Comparison of ENCODE assay signal across 8 cellular contexts in the genomic region with DNA sequence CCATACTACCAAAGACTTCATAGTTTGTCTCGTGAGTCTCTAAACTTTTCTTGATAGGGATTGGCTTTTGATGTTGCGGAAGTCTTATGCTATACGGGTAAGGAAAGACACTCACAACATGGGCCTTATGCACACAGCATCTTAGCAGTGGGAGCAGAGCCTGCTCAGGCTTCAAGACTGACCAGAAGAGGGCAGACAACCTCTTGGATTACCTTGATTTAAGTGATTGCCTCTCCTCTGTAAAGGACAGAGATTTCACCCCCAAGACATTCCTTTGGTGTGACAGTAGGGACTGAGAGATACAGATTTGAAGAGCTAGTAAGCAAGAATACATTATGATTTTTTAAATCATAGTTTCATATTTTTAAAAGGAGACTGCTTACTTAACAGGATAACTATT.
A peak's percentile ranks its signal among the peaks of the same experiment; 100 is the strongest.
DNase-seq lines count a peak whose midpoint lies in the region; ATAC-seq and TF ChIP-seq lines count a peak whose summit lies in the region.

No MANE protein-coding gene starts in this region.

- no peak overlapping the region for H3K27ac Mint-ChIP-seq in activated T-helper 17 cell treated with anti-CD3 and anti-CD28 coated beads, Interleukin-2, amount 50 U/mL, for 72 hours
- no peak overlapping the region for H3K27ac Mint-ChIP-seq in immature natural killer cell
- no peak overlapping the region for H3K27ac Mint-ChIP-seq in activated T-helper 1 cell treated with anti-CD3 and anti-CD28 coated beads, Interleukin-12 subunit alpha, Interleukin-12 subunit beta, Interleukin-2, Interleukin-4 antibody, amounts not matched to agents 30 ng/mL and 10 ng/mL and 1 ng/mL, durations not matched to agents 14 hours and 24 hours and 36 hours

- WGBS in testis, 2 donors = 66% methylated on average over 3 of the region's 3 CpGs

- H3F3A ChIP-seq in DOHH2 (ENCODE audit: control insufficient read depth, insufficient read depth) = no peaks in the 10 kb centered on the region

- TF ChIP-seq POLR2A in testis (IDR thresholded peaks at IDR 0.05) = no peak

- H3K36me3 Mint-ChIP-seq in activated T-helper 17 cell treated with anti-CD3 and anti-CD28 coated beads, Interleukin-2, amount 50 U/mL, for 72 hours (ENCODE audit: low read depth) = no peaks in the 10 kb centered on the region
- peaks cover 0 to 10% (median 0%) of the 10 kb centered on the region in 3 donors for H3K36me3 Mint-ChIP-seq in immature natural killer cell
- H3K36me3 Mint-ChIP-seq in activated T-helper 1 cell treated with anti-CD3 and anti-CD28 coated beads, Interleukin-12 subunit alpha, Interleukin-12 subunit beta, Interleukin-2, Interleukin-4 antibody, amounts not matched to agents 30 ng/mL and 10 ng/mL and 1 ng/mL, durations not matched to agents 14 hours and 24 hours and 36 hours (ENCODE audit: low read depth) = no peaks in the 10 kb centered on the region

- peak; percentile 80 for ATAC-seq in GM21619 (IDR thresholded peaks at IDR 0.05; ENCODE audit: unreplicated experiment)
- ATAC-seq in activated T-helper 17 cell treated with anti-CD3 and anti-CD28 coated beads, Interleukin-2, amount 50 U/mL, for 72 hours (replicated peaks) = peak; percentile 69

- H3K4me1 Mint-ChIP-seq in activated T-helper 17 cell treated with anti-CD3 and anti-CD28 coated beads, Interleukin-2, amount 50 U/mL, for 72 hours = no peaks in the 10 kb centered on the region
- H3K4me1 Mint-ChIP-seq in immature natural killer cell = no peaks in the 10 kb centered on the region
- no peaks in the 10 kb centered on the region for H3K4me1 Mint-ChIP-seq in activated T-helper 1 cell treated with anti-CD3 and anti-CD28 coated beads, Interleukin-12 subunit alpha, Interleukin-12 subunit beta, Interleukin-2, Interleukin-4 antibody, amounts not matched to agents 30 ng/mL and 10 ng/mL and 1 ng/mL, durations not matched to agents 14 hours and 24 hours and 36 hours (ENCODE audit: low read depth)

- no peak overlapping the region for H3K4me2 ChIP-seq in DOHH2 (ENCODE audit: low read length)

- no peak overlapping the region for H3K4me3 ChIP-seq in DOHH2 (ENCODE audit: low read length)
- no peak overlapping the region for H3K4me3 ChIP-seq in testis

- H3K27ac ChIP-seq in DOHH2 (ENCODE audit: low read depth, low read length) (no peak overlapping the region), testis (no peak overlapping the region)

- no peaks in the 10 kb centered on the region for H3K9me2 ChIP-seq in DOHH2 (replicated peaks; ENCODE audit: control insufficient read depth, low read length)

- H3K4me1 ChIP-seq in DOHH2 (ENCODE audit: control insufficient read depth, low read length) (no peaks in the 10 kb centered on the region), testis (no peaks in the 10 kb centered on the region)

- H3K27me3 ChIP-seq in DOHH2 (ENCODE audit: control insufficient read depth, low read length) (no peaks in the 10 kb centered on the region), testis (no peaks in the 10 kb centered on the region)

- TF ChIP-seq CTCF in DOHH2 (IDR thresholded peaks at IDR 0.05; ENCODE audit: low read depth, low read length, poor library complexity, severe bottlenecking) = peak; percentile 66
- TF ChIP-seq CTCF in testis (IDR thresholded peaks at IDR 0.05) = no peak

- H3K9me3 ChIP-seq in DOHH2 (ENCODE audit: control insufficient read depth, insufficient read depth, low read length) = no peaks in the 10 kb centered on the region
- no peaks in the 10 kb centered on the region for H3K9me3 ChIP-seq in testis

- H3K79me2 ChIP-seq in DOHH2 (ENCODE audit: control insufficient read depth, low read length) = no peaks in the 10 kb centered on the region

- H3K27me3 Mint-ChIP-seq in activated T-helper 17 cell treated with anti-CD3 and anti-CD28 coated beads, Interleukin-2, amount 50 U/mL, for 72 hours = no peaks in the 10 kb centered on the region
- peaks cover 2 to 7% (median 5%) of the 10 kb centered on the region in 3 donors for H3K27me3 Mint-ChIP-seq in immature natural killer cell (ENCODE audit: low read depth in 3 of 3)
- peaks cover 4% of the 10 kb centered on the region for H3K27me3 Mint-ChIP-seq in activated T-helper 1 cell treated with anti-CD3 and anti-CD28 coated beads, Interleukin-12 subunit alpha, Interleukin-12 subunit beta, Interleukin-2, Interleukin-4 antibody, amounts not matched to agents 30 ng/mL and 10 ng/mL and 1 ng/mL, durations not matched to agents 14 hours and 24 hours and 36 hours (ENCODE audit: insufficient read depth)

- H3K9me3 Mint-ChIP-seq in activated T-helper 17 cell treated with anti-CD3 and anti-CD28 coated beads, Interleukin-2, amount 50 U/mL, for 72 hours = no peaks in the 10 kb centered on the region
- peaks cover 0 to 5% (median 1%) of the 10 kb centered on the region in 6 donors for H3K9me3 Mint-ChIP-seq in immature natural killer cell
- H3K9me3 Mint-ChIP-seq in activated T-helper 1 cell treated with anti-CD3 and anti-CD28 coated beads, Interleukin-12 subunit alpha, Interleukin-12 subunit beta, Interleukin-2, Interleukin-4 antibody, amounts not matched to agents 30 ng/mL and 10 ng/mL and 1 ng/mL, durations not matched to agents 14 hours and 24 hours and 36 hours = no peaks in the 10 kb centered on the region

- H4K20me1 ChIP-seq in DOHH2 (ENCODE audit: control insufficient read depth, insufficient read depth, low read depth, low read length) = no peaks in the 10 kb centered on the region

- intact Hi-C loops in testis (cut with DNase I; ENCODE audit: low total_unique reads) = no loop called here
- intact Hi-C loops in activated T-helper 1 cell treated with anti-CD3 and anti-CD28 coated beads, Interleukin-12 subunit alpha, Interleukin-12 subunit beta, Interleukin-2, Interleukin-4 antibody, amounts not matched to agents 30 ng/mL and 10 ng/mL and 1 ng/mL, durations not matched to agents 14 hours and 24 hours and 36 hours (cut with micrococcal nuclease) = loop anchor here (1.0 kb wide), 3 partner anchors 405 to 550 kb away; no protein-coding TSS in a partner anchor

- DNase-seq in NAMALWA (ENCODE audit: low spot score) = peak; percentile 61
- DNase-seq in immature natural killer cell = peak; percentile 15 to 36 (median 19)
- peak; percentile 51 for DNase-seq in testis
- DNase-seq in C1 segment of cervical spinal cord (lab: John Stamatoyannopoulos, UW) = no peak
- DNase-seq in activated T-helper 1 cell treated with anti-CD3 and anti-CD28 coated beads, Interleukin-12 subunit alpha, Interleukin-12 subunit beta, Interleukin-2, Interleukin-4 antibody, amounts not matched to agents 30 ng/mL and 10 ng/mL and 1 ng/mL, durations not matched to agents 14 hours and 24 hours and 36 hours (ENCODE audit: low spot score) = no peak

- no peak overlapping the region for H3K4me3 Mint-ChIP-seq in activated T-helper 17 cell treated with anti-CD3 and anti-CD28 coated beads, Interleukin-2, amount 50 U/mL, for 72 hours
- no peak overlapping the region for H3K4me3 Mint-ChIP-seq in immature natural killer cell
- H3K4me3 Mint-ChIP-seq in activated T-helper 1 cell treated with anti-CD3 and anti-CD28 coated beads, Interleukin-12 subunit alpha, Interleukin-12 subunit beta, Interleukin-2, Interleukin-4 antibody, amounts not matched to agents 30 ng/mL and 10 ng/mL and 1 ng/mL, durations not matched to agents 14 hours and 24 hours and 36 hours = no peak overlapping the region

- H3K36me3 ChIP-seq in DOHH2 (ENCODE audit: control insufficient read depth, low read length) = no peaks in the 10 kb centered on the region
- H3K36me3 ChIP-seq in testis (ENCODE audit: low read depth, missing control alignments) = no peaks in the 10 kb centered on the region

Comparison
In these comparisons a context has a peak if more than half of its experiments do, and no peak if none do; other contexts are left out.
1. DNase-seq: peak in NAMALWA (single experiment), immature natural killer cell (3 of 3) and testis (single experiment); none in C1 segment of cervical spinal cord (0 of 14) and activated T-helper 1 cell treated with anti-CD3 and anti-CD28 coated beads, Interleukin-12 subunit alpha, Interleukin-12 subunit beta, Interleukin-2, Interleukin-4 antibody, amounts not matched to agents 30 ng/mL and 10 ng/mL and 1 ng/mL, durations not matched to agents 14 hours and 24 hours and 36 hours (single experiment).